Comparison of ENCODE assay signal across 7 cellular contexts in genomic region chr1:1776672-1777393, GRCh38. TPM values are rescaled to one million over a fixed set of nuclear protein-coding genes. Genes with fewer than 3 reads are reported as not detected.
DNase-seq lines count a peak whose midpoint lies in the region; TF ChIP-seq lines count a peak whose summit lies in the region.

No MANE protein-coding gene starts in this region.

- POLR2A ChIA-PET in HEK293 (lab: Yijun Ruan, JAX) = interaction anchor here (0.6 to 1.9 kb wide), 3 partner anchors 10 to 132 kb away, joined by 3 to 9 read pairs (median 4); no protein-coding TSS in a partner anchor

- peaks cover 18 to 38% of the 10 kb centered on the region in 2 experiments; a peak in 2 of 3 replicates for H3K36me3 ChIP-seq in HEK293 (ENCODE audit: control insufficient read depth in 2 of 2, insufficient read depth in 1 of 2, low read length in 2 of 2)
- H3K36me3 ChIP-seq in spleen = peaks cover 0 to 25% (median 11%) of the 10 kb centered on the region in 6 donors

- CTCF ChIA-PET in HEK293 (lab: Yijun Ruan, JAX) = interaction anchor here (0.6 to 1.7 kb wide), 7 partner anchors 9 to 538 kb away, joined by 3 to 8 read pairs (median 4); no protein-coding TSS in a partner anchor

- intact Hi-C loops in spleen (cut with DNase I; ENCODE audit: low total_unique reads) = no loop called here

- H3K9me3 ChIP-seq in HEK293 (ENCODE audit: control insufficient read depth, insufficient read depth, low read depth, low read length) (no peaks in the 10 kb centered on the region), spleen (no peaks in the 10 kb centered on the region)

- peak overlapping the region; percentile 96 for H3K4me3 ChIP-seq in HEK293 (ENCODE audit: low read depth, low read length)
- peak overlapping the region; percentile 59 to 72 for H3K4me3 ChIP-seq in foreskin fibroblast (ENCODE audit: low read depth in 1 of 2, low read length in 2 of 2)
- H3K4me3 ChIP-seq in spleen = peak overlapping the region; percentile 64 to 97 (median 88)

- TF ChIP-seq POLR2A in spleen (IDR thresholded peaks at IDR 0.05) = no peak

- H3K27ac ChIP-seq in HEK293 (ENCODE audit: extremely low read depth, low read depth, low read length) = peak overlapping the region; percentile 94; the same call in 1 of the 2 replicates
- peak overlapping the region; percentile 100 for H3K27ac ChIP-seq in VCaP
- peak overlapping the region; percentile 86 to 99 (median 95) for H3K27ac ChIP-seq in spleen

- DNase-seq in foreskin fibroblast (no peak), spleen (no peak), NCI-H1092 treated with DMSO at 0.1 percent for 48 hours (lab: John Stamatoyannopoulos, UW) (no peak), NCI-H146 (lab: John Stamatoyannopoulos, UW) (no peak)
- no peak for DNase-seq in stimulated activated CD4-positive, alpha-beta T cell treated with anti-CD3 and anti-CD28 coated beads, Interleukin-4, amount 100 ng/mL, for 4 hours

- no peaks in the 10 kb centered on the region for H3K27me3 ChIP-seq in spleen (replicated peaks in 1 of 7)

- H3K4me1 ChIP-seq in HEK293 (ENCODE audit: control insufficient read depth, insufficient read depth, low read length) = no peaks in the 10 kb centered on the region
- H3K4me1 ChIP-seq in spleen = peaks cover 58 to 92% (median 75%) of the 10 kb centered on the region in 6 donors

- TF ChIP-seq CTCF in HEK293 (tag by site-specific recombination; IDR thresholded peaks at IDR 0.05) (no peak), VCaP (conservative IDR thresholded peaks at IDR 0.05) (no peak), foreskin fibroblast (IDR thresholded peaks at IDR 0.05; ENCODE audit: low read depth, low read length) (no peak), spleen (IDR thresholded peaks at IDR 0.05 in 8 of 11, conservative IDR thresholded peaks at IDR 0.05 in 3 of 11) (no peak)

- WGBS in spleen, 5 donors = 59 to 78% (median 65%) methylated on average over 7 of the region's 7 CpGs

TF ChIP-seq in HEK293, 187 proteins besides CTCF, POLR2A, EP300 and RAD21:
- TF ChIP-seq ZNF677 (tag by site-specific recombination; IDR thresholded peaks at IDR 0.05) (no peak), BCL11B (tag by site-specific recombination; IDR thresholded peaks at IDR 0.05; ENCODE audit: low read depth) (no peak), ZNF223 (tag by site-specific recombination; IDR thresholded peaks at IDR 0.05) (peak; percentile 53; the same call in 1 of the 2 replicates), ELK4 (IDR thresholded peaks at IDR 0.05; ENCODE audit: borderline replicate concordance, low read depth, low read length) (no peak), ZBTB48 (tag by site-specific recombination; IDR thresholded peaks at IDR 0.05) (no peak)

RNA-seq across cellular contexts. Expression of gene NADK, which starts 1.4 kb away (rescaled TPM):
- total RNA-seq in spleen = 100 to 1,000 TPM; 155 to 271 (median 207) TPM
- 100 to 1,000 TPM in 1 of 3 donors, 10 to 100 TPM in 2; 62.6 to 155 (median 83.8) TPM for polyA plus RNA-seq in spleen

RNA-seq across cellular contexts. Expression of gene CDK11A, which starts 52.7 kb away (rescaled TPM):
- total RNA-seq in spleen = 100 to 1,000 TPM in 1 of 7 donors, 10 to 100 TPM in 6; 54.2 to 101 (median 77.1) TPM
- 100 to 1,000 TPM in 1 of 3 donors, 10 to 100 TPM in 2; 29.3 to 123 (median 70.1) TPM for polyA plus RNA-seq in spleen
